Comparison of ENCODE assay signal across 8 cellular contexts in genomic region chr17:59846391-59847165, GRCh38.
A peak's percentile ranks its signal among the peaks of the same experiment; 100 is the strongest.
DNase-seq lines count a peak whose midpoint lies in the region; ATAC-seq and TF ChIP-seq lines count a peak whose summit lies in the region.

No MANE protein-coding gene starts in this region.

- no peaks in the 10 kb centered on the region for H3K36me3 ChIP-seq in effector memory CD4-positive, alpha-beta T cell (ENCODE audit: control insufficient read depth, insufficient read depth, low read length)
- H3K36me3 ChIP-seq in muscle layer of duodenum (ENCODE audit: control insufficient read depth in 1 of 2, insufficient read depth in 2 of 2, low read length in 2 of 2), result no peaks in the 10 kb centered on the region

- DNase-seq in ACHN (peak; percentile 98), RWPE1 (ENCODE audit: low spot score) (peak; percentile 68), NCI-H187 (lab: John Stamatoyannopoulos, UW) (no peak)
- DNase-seq in effector memory CD4-positive, alpha-beta T cell, result no peak

- no peaks in the 10 kb centered on the region for H3K9me3 ChIP-seq in effector memory CD4-positive, alpha-beta T cell (ENCODE audit: control insufficient read depth, low read length)
- H3K9me3 ChIP-seq in muscle layer of duodenum (ENCODE audit: control insufficient read depth in 1 of 2, low read length in 2 of 2), result no peaks in the 10 kb centered on the region

- CTCF ChIA-PET in RWPE1 (lab: Yijun Ruan, JAX), result interaction anchor here (0.7 kb wide), 1 partner anchor 93 kb away, joined by 3 read pairs; no protein-coding TSS in a partner anchor

- ATAC-seq in GM18505 (IDR thresholded peaks at IDR 0.05; ENCODE audit: unreplicated experiment) (peak; percentile 39), HG03135 (IDR thresholded peaks at IDR 0.05; ENCODE audit: unreplicated experiment) (peak; percentile 49), HG03342 (IDR thresholded peaks at IDR 0.05; ENCODE audit: unreplicated experiment) (no peak)

- TF ChIP-seq CTCF in RWPE1 (conservative IDR thresholded peaks at IDR 0.05; ENCODE audit: low read depth), result no peak

- H3K4me3 ChIP-seq in effector memory CD4-positive, alpha-beta T cell (ENCODE audit: insufficient read depth, low read depth, low read length, poor library complexity, severe bottlenecking), result no peak overlapping the region
- H3K4me3 ChIP-seq in muscle layer of duodenum (ENCODE audit: low read depth in 1 of 2, low read length in 2 of 2), result peak overlapping the region; percentile 5 to 22

- TF ChIP-seq POLR2A in GM18505 (IDR thresholded peaks at IDR 0.05; ENCODE audit: borderline replicate concordance, extremely low read depth, insufficient read depth, insufficient read length), result no peak

- peaks cover 39% of the 10 kb centered on the region for H3K4me1 ChIP-seq in effector memory CD4-positive, alpha-beta T cell (ENCODE audit: control insufficient read depth, insufficient read depth, low read length, poor library complexity, severe bottlenecking)
- H3K4me1 ChIP-seq in muscle layer of duodenum (ENCODE audit: control insufficient read depth in 1 of 2, insufficient read depth in 2 of 2, low read length in 2 of 2), result peaks cover 16 to 22% of the 10 kb centered on the region in 2 donors

- H3K27ac ChIP-seq in RWPE1 (peak overlapping the region; percentile 96), muscle layer of duodenum (ENCODE audit: low read length) (peak overlapping the region; percentile 88)
- peak overlapping the region; percentile 73 for H3K27ac ChIP-seq in effector memory CD4-positive, alpha-beta T cell (ENCODE audit: insufficient read depth, low read length, poor library complexity, severe bottlenecking)

- in situ Hi-C loops in ACHN (cut with HindIII; ENCODE audit: low pct_ligation_motif_present, low pct_unique_long_range_greater_than_20kb, low sequenced_read_pairs), result no loop called here

- H3K27me3 ChIP-seq in effector memory CD4-positive, alpha-beta T cell (replicated peaks; ENCODE audit: control insufficient read depth, insufficient read depth, low read length, poor library complexity, severe bottlenecking), result no peaks in the 10 kb centered on the region
- H3K27me3 ChIP-seq in muscle layer of duodenum (ENCODE audit: low read depth, low read length), result no peaks in the 10 kb centered on the region

- POLR2A ChIA-PET in RWPE1 (lab: Yijun Ruan, JAX; ENCODE audit: low non-redundant PET), result no interaction called here

Comparison
In these comparisons a context has a peak if more than half of its experiments do, and no peak if none do; other contexts are left out.
1. DNase-seq: peak in ACHN (single experiment) and RWPE1 (single experiment); none in effector memory CD4-positive, alpha-beta T cell (0 of 3) and NCI-H187 (0 of 2).
2. Peak in every context shown above with its lines, with median percentiles within 50 percentile points of each other: H3K27ac ChIP-seq.